8 cellular contexts compared by ENCODE assay signal in the genomic region with DNA sequence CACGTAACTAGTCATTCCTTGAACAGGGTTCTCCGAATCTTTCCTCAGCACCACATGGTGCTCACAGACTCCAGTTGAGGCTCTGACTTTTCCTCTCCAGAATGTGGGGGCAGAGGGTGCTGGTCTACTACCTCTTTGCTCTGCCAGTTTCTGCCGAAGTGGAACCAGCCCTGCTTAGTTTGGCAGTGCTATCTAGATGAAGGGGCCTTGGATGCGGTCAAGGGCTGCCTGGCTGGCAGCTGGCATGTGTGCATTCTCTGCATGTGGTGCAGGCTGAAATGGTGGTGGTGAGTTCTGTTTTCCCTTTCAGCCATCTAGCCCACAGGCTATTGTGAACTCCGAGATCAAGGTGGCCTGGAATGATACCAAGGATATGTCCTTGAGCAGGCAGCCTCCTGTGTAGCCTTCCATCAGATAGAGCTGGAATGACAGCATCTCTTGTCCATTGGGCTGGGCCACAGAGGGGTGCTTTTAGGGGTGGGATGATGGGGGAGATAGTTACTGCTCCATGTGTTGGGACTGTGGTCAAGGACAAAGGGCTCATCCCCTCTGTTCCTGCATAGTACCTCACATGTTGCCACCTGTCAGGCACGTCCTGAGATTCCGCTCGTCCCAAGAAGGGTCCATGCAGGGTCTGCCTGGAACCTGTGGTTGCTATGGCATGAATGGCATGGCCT. TPM values are rescaled to one million over a fixed set of nuclear protein-coding genes. Genes with fewer than 3 reads are reported as not detected.
DNase-seq lines count a peak whose midpoint lies in the region; ATAC-seq and TF ChIP-seq lines count a peak whose summit lies in the region.

No MANE protein-coding gene starts in this region.

- H3K27ac ChIP-seq in breast epithelium (peak overlapping the region; percentile 93 to 96), mucosa of rectum (ENCODE audit: low read depth in 2 of 2, low read length in 2 of 2) (peak overlapping the region; percentile 85 to 93)

- no peaks in the 10 kb centered on the region for H3K36me3 ChIP-seq in breast epithelium
- peaks cover 16 to 47% of the 10 kb centered on the region in 2 donors for H3K36me3 ChIP-seq in mucosa of rectum (ENCODE audit: control insufficient read depth in 2 of 2, insufficient read depth in 2 of 2, low read length in 2 of 2)

- intact Hi-C loops in breast epithelium (cut with DNase I; ENCODE audit: low total_unique reads), result loop anchor here (5.0 kb wide), 1 partner anchor 718 kb away; no protein-coding TSS in a partner anchor

- TF ChIP-seq POLR2A in breast epithelium (IDR thresholded peaks at IDR 0.05), result no peak

- no peaks in the 10 kb centered on the region for H3K27me3 Mint-ChIP-seq in stimulated activated naive CD8-positive, alpha-beta T cell treated with anti-CD3 and anti-CD28 coated beads, Interleukin-15, Interleukin-2, amounts not matched to agents 100 ng/mL and 50 ng/mL, for 24 hours

- H3K27me3 ChIP-seq in breast epithelium (no peaks in the 10 kb centered on the region), mucosa of rectum (ENCODE audit: control insufficient read depth in 2 of 2, insufficient read depth in 2 of 2, low read length in 2 of 2) (no peaks in the 10 kb centered on the region)

- peaks cover 4 to 13% of the 10 kb centered on the region in 2 donors for H3K4me1 ChIP-seq in breast epithelium
- H3K4me1 ChIP-seq in mucosa of rectum (ENCODE audit: control insufficient read depth in 2 of 2, insufficient read depth in 2 of 2, low read length in 2 of 2), result peaks cover 15 to 28% of the 10 kb centered on the region in 2 donors

- ATAC-seq in stimulated activated naive CD8-positive, alpha-beta T cell treated with anti-CD3 and anti-CD28 coated beads, Interleukin-15, Interleukin-2, amounts not matched to agents 100 U/mL and 50 U/mL, for 24 hours, result no peak
- no peak for ATAC-seq in HG03460 (IDR thresholded peaks at IDR 0.05; ENCODE audit: unreplicated experiment)

- H3K9ac ChIP-seq in mucosa of rectum (ENCODE audit: low read depth in 1 of 2, low read length in 2 of 2), result peak overlapping the region; percentile 3 to 95

- H3K36me3 Mint-ChIP-seq in stimulated activated naive CD8-positive, alpha-beta T cell treated with anti-CD3 and anti-CD28 coated beads, Interleukin-15, Interleukin-2, amounts not matched to agents 100 ng/mL and 50 ng/mL, for 24 hours (ENCODE audit: low read depth), result peaks cover 53% of the 10 kb centered on the region

- TF ChIP-seq CTCF in breast epithelium (IDR thresholded peaks at IDR 0.05), result no peak

- peak overlapping the region; percentile 76 for H3K27ac Mint-ChIP-seq in stimulated activated naive CD8-positive, alpha-beta T cell treated with anti-CD3 and anti-CD28 coated beads, Interleukin-15, Interleukin-2, amounts not matched to agents 100 ng/mL and 50 ng/mL, for 24 hours

- peak overlapping the region; percentile 87 for H3K4me3 Mint-ChIP-seq in stimulated activated naive CD8-positive, alpha-beta T cell treated with anti-CD3 and anti-CD28 coated beads, Interleukin-15, Interleukin-2, amounts not matched to agents 100 ng/mL and 50 ng/mL, for 24 hours

- no peaks in the 10 kb centered on the region for H3K9me3 Mint-ChIP-seq in stimulated activated naive CD8-positive, alpha-beta T cell treated with anti-CD3 and anti-CD28 coated beads, Interleukin-15, Interleukin-2, amounts not matched to agents 100 ng/mL and 50 ng/mL, for 24 hours

- peaks cover 53% of the 10 kb centered on the region for H3K4me1 Mint-ChIP-seq in stimulated activated naive CD8-positive, alpha-beta T cell treated with anti-CD3 and anti-CD28 coated beads, Interleukin-15, Interleukin-2, amounts not matched to agents 100 ng/mL and 50 ng/mL, for 24 hours (ENCODE audit: low read depth)

- no peaks in the 10 kb centered on the region for H3K9me3 ChIP-seq in breast epithelium
- H3K9me3 ChIP-seq in mucosa of rectum (ENCODE audit: control insufficient read depth in 2 of 2, low read length in 2 of 2), result no peaks in the 10 kb centered on the region

- no peak for DNase-seq in stimulated activated naive CD8-positive, alpha-beta T cell treated with anti-CD3 and anti-CD28 coated beads, Interleukin-15, Interleukin-2, amounts not matched to agents 100 U/mL and 50 U/mL, for 24 hours
- DNase-seq in breast epithelium (ENCODE audit: low spot score in 2 of 2) (no peak), OCI-M1 (lab: John Stamatoyannopoulos, UW) (no peak), activated gamma-delta T cell treated with Interleukin-2 at 50 U/mL for 16 hours (no peak), NCI-H1930 (lab: John Stamatoyannopoulos, UW) (no peak)

- H3K4me3 ChIP-seq in breast epithelium (peak overlapping the region; percentile 93 to 98 (median 97)), mucosa of rectum (ENCODE audit: low read length in 2 of 2) (peak overlapping the region; percentile 90 to 95)

RNA-seq across cellular contexts. Expression of gene DYNLL2, which starts 2.0 kb away (rescaled TPM):
- 10 to 100 TPM; 18.4 to 20.3 (median 19.7) TPM for total RNA-seq in breast epithelium
